ENCODE assay signal across 10 cellular contexts in genomic region chr13:103067751-103068563, GRCh38. TPM values are rescaled to one million over a fixed set of nuclear protein-coding genes. Genes with fewer than 3 reads are reported as not detected.
DNase-seq lines count a peak whose midpoint lies in the region; ATAC-seq lines count a peak whose summit lies in the region.
"Had no signal": no experiment of that assay in that cellular context is flagged by ENCODE, and none has a peak within 500 bp of the region (broad histone marks: within the 10 kb centered on the region; RNA-seq: fewer than 3 reads in every experiment).

No MANE protein-coding gene starts in this region.

- H3K36me3 ChIP-seq in CD8-positive, alpha-beta memory T cell (ENCODE audit: insufficient read depth, low read length), result no peaks in the 10 kb centered on the region

- POLR2A ChIA-PET in CD8-positive, alpha-beta memory T cell (lab: Charles Lee), result no interaction called here
- POLR2A ChIA-PET in activated CD4-positive, alpha-beta memory T cell treated with anti-CD3 and anti-CD28 coated beads, Interleukin-2, amount 10 ng/mL, durations not matched to agents 7 days and 5 days (lab: Charles Lee), result no interaction called here

- H3K27ac ChIP-seq in CD8-positive, alpha-beta memory T cell (ENCODE audit: low read depth, low read length), result no peak overlapping the region

- H3K4me1 ChIP-seq in CD8-positive, alpha-beta memory T cell (ENCODE audit: insufficient read depth, low read length), result no peaks in the 10 kb centered on the region

- no peaks in the 10 kb centered on the region for H3K4me1 Mint-ChIP-seq in activated T-helper 1 cell treated with anti-CD3 and anti-CD28 coated beads, Interleukin-12 subunit alpha, Interleukin-12 subunit beta, Interleukin-2, Interleukin-4 antibody, amounts not matched to agents 30 ng/mL and 10 ng/mL and 1 ng/mL, durations not matched to agents 14 hours and 24 hours and 36 hours (ENCODE audit: low read depth)
- no peaks in the 10 kb centered on the region for H3K4me1 Mint-ChIP-seq in CD8-positive, alpha-beta memory T cell
- H3K4me1 Mint-ChIP-seq in activated CD4-positive, alpha-beta memory T cell treated with anti-CD3 and anti-CD28 coated beads, Interleukin-2, amount 10 ng/mL, durations not matched to agents 7 days and 5 days, result no peaks in the 10 kb centered on the region

- no peaks in the 10 kb centered on the region for H3K27me3 ChIP-seq in CD8-positive, alpha-beta memory T cell (ENCODE audit: insufficient read depth, low read length, poor library complexity, severe bottlenecking)

- intact Hi-C loops in activated T-helper 1 cell treated with anti-CD3 and anti-CD28 coated beads, Interleukin-12 subunit alpha, Interleukin-12 subunit beta, Interleukin-2, Interleukin-4 antibody, amounts not matched to agents 30 ng/mL and 10 ng/mL and 1 ng/mL, durations not matched to agents 14 hours and 24 hours and 36 hours (cut with micrococcal nuclease), result no loop called here

- H3K27ac Mint-ChIP-seq in activated T-helper 1 cell treated with anti-CD3 and anti-CD28 coated beads, Interleukin-12 subunit alpha, Interleukin-12 subunit beta, Interleukin-2, Interleukin-4 antibody, amounts not matched to agents 30 ng/mL and 10 ng/mL and 1 ng/mL, durations not matched to agents 14 hours and 24 hours and 36 hours, result no peak overlapping the region
- no peak overlapping the region for H3K27ac Mint-ChIP-seq in CD8-positive, alpha-beta memory T cell
- H3K27ac Mint-ChIP-seq in activated CD4-positive, alpha-beta memory T cell treated with anti-CD3 and anti-CD28 coated beads, Interleukin-2, amount 10 ng/mL, durations not matched to agents 7 days and 5 days, result no peak overlapping the region
- H3K27ac Mint-ChIP-seq: stimulated activated naive B cell treated with anti-CD40 and anti-IgM and Interleukin-4, amounts not matched to agents 10 μg/mL and 1 μg/mL and 100 μg/mL, for 72 hours had no signal

- H3K9me3 ChIP-seq in CD8-positive, alpha-beta memory T cell (ENCODE audit: low read length), result no peaks in the 10 kb centered on the region

- no peaks in the 10 kb centered on the region for H3K36me3 Mint-ChIP-seq in activated T-helper 1 cell treated with anti-CD3 and anti-CD28 coated beads, Interleukin-12 subunit alpha, Interleukin-12 subunit beta, Interleukin-2, Interleukin-4 antibody, amounts not matched to agents 30 ng/mL and 10 ng/mL and 1 ng/mL, durations not matched to agents 14 hours and 24 hours and 36 hours (ENCODE audit: low read depth)
- no peaks in the 10 kb centered on the region for H3K36me3 Mint-ChIP-seq in CD8-positive, alpha-beta memory T cell
- H3K36me3 Mint-ChIP-seq in activated CD4-positive, alpha-beta memory T cell treated with anti-CD3 and anti-CD28 coated beads, Interleukin-2, amount 10 ng/mL, durations not matched to agents 7 days and 5 days (ENCODE audit: low read depth), result no peaks in the 10 kb centered on the region
- H3K36me3 Mint-ChIP-seq: stimulated activated naive B cell treated with anti-CD40 and anti-IgM and Interleukin-4, amounts not matched to agents 10 μg/mL and 1 μg/mL and 100 μg/mL, for 72 hours had no signal

- no peaks in the 10 kb centered on the region for H3K27me3 Mint-ChIP-seq in activated T-helper 1 cell treated with anti-CD3 and anti-CD28 coated beads, Interleukin-12 subunit alpha, Interleukin-12 subunit beta, Interleukin-2, Interleukin-4 antibody, amounts not matched to agents 30 ng/mL and 10 ng/mL and 1 ng/mL, durations not matched to agents 14 hours and 24 hours and 36 hours (ENCODE audit: insufficient read depth)
- peaks cover 0 to 2% of the 10 kb centered on the region in 2 donors for H3K27me3 Mint-ChIP-seq in CD8-positive, alpha-beta memory T cell
- H3K27me3 Mint-ChIP-seq in activated CD4-positive, alpha-beta memory T cell treated with anti-CD3 and anti-CD28 coated beads, Interleukin-2, amount 10 ng/mL, durations not matched to agents 7 days and 5 days, result no peaks in the 10 kb centered on the region
- H3K27me3 Mint-ChIP-seq: stimulated activated naive B cell treated with anti-CD40 and anti-IgM and Interleukin-4, amounts not matched to agents 10 μg/mL and 1 μg/mL and 100 μg/mL, for 72 hours had no signal

- no peak overlapping the region for H3K4me3 Mint-ChIP-seq in activated T-helper 1 cell treated with anti-CD3 and anti-CD28 coated beads, Interleukin-12 subunit alpha, Interleukin-12 subunit beta, Interleukin-2, Interleukin-4 antibody, amounts not matched to agents 30 ng/mL and 10 ng/mL and 1 ng/mL, durations not matched to agents 14 hours and 24 hours and 36 hours
- no peak overlapping the region for H3K4me3 Mint-ChIP-seq in CD8-positive, alpha-beta memory T cell
- no peak overlapping the region for H3K4me3 Mint-ChIP-seq in activated CD4-positive, alpha-beta memory T cell treated with anti-CD3 and anti-CD28 coated beads, Interleukin-2, amount 10 ng/mL, durations not matched to agents 7 days and 5 days
- H3K4me3 Mint-ChIP-seq: stimulated activated naive B cell treated with anti-CD40 and anti-IgM and Interleukin-4, amounts not matched to agents 10 μg/mL and 1 μg/mL and 100 μg/mL, for 72 hours had no signal

- no peaks in the 10 kb centered on the region for H3K9me3 Mint-ChIP-seq in activated T-helper 1 cell treated with anti-CD3 and anti-CD28 coated beads, Interleukin-12 subunit alpha, Interleukin-12 subunit beta, Interleukin-2, Interleukin-4 antibody, amounts not matched to agents 30 ng/mL and 10 ng/mL and 1 ng/mL, durations not matched to agents 14 hours and 24 hours and 36 hours
- peaks cover 0 to 5% (median 2%) of the 10 kb centered on the region in 5 donors for H3K9me3 Mint-ChIP-seq in CD8-positive, alpha-beta memory T cell
- H3K9me3 Mint-ChIP-seq in activated CD4-positive, alpha-beta memory T cell treated with anti-CD3 and anti-CD28 coated beads, Interleukin-2, amount 10 ng/mL, durations not matched to agents 7 days and 5 days, result no peaks in the 10 kb centered on the region

- peak; percentile 74 for ATAC-seq in GM18502 (IDR thresholded peaks at IDR 0.05; ENCODE audit: poor library complexity, unreplicated experiment)
- ATAC-seq in GM21528 (IDR thresholded peaks at IDR 0.05; ENCODE audit: low FRiP score, unreplicated experiment), result peak; percentile 65

- CTCF ChIA-PET in CD8-positive, alpha-beta memory T cell (lab: Charles Lee), result no interaction called here
- CTCF ChIA-PET in activated CD4-positive, alpha-beta memory T cell treated with anti-CD3 and anti-CD28 coated beads, Interleukin-2, amount 10 ng/mL, durations not matched to agents 7 days and 5 days (lab: Charles Lee), result no interaction called here

- H3K4me3 ChIP-seq in CD8-positive, alpha-beta memory T cell (ENCODE audit: low read length), result no peak overlapping the region

- DNase-seq in HT-29 (ENCODE audit: low spot score), result peak; percentile 45
- peak; percentile 58 for DNase-seq in iPS-NIHi11 (ENCODE audit: low spot score)
- no peak for DNase-seq in activated T-helper 1 cell treated with anti-CD3 and anti-CD28 coated beads, Interleukin-12 subunit alpha, Interleukin-12 subunit beta, Interleukin-2, Interleukin-4 antibody, amounts not matched to agents 30 ng/mL and 10 ng/mL and 1 ng/mL, durations not matched to agents 14 hours and 24 hours and 36 hours (ENCODE audit: low spot score)
- DNase-seq in activated CD4-positive, CD25-positive, alpha-beta regulatory T cell (lab: John Stamatoyannopoulos, UW), result no peak
- no peak for DNase-seq in CD8-positive, alpha-beta memory T cell
- no peak for DNase-seq in activated CD4-positive, alpha-beta memory T cell treated with anti-CD3 and anti-CD28 coated beads, Interleukin-2, amount 10 ng/mL, durations not matched to agents 7 days and 5 days
- DNase-seq: activated CD4-positive, alpha-beta T cell treated with anti-CD3 and anti-CD28 coated beads for 48 hours; stimulated activated naive B cell treated with anti-CD40 and anti-IgM and Interleukin-4, amounts not matched to agents 10 μg/mL and 1 μg/mL and 100 μg/mL, for 72 hours had no signal

RNA-seq across cellular contexts. Expression of gene SLC10A2, which starts 1.7 kb away (rescaled TPM):
- not detected in 2 replicates for total RNA-seq in HT-29 (2014; rRNA removed; shearing (Covaris generic))
- not detected in 2 replicates for total RNA-seq in activated T-helper 1 cell treated with anti-CD3 and anti-CD28 coated beads, Interleukin-12 subunit alpha, Interleukin-12 subunit beta, Interleukin-2, Interleukin-4 antibody, amounts not matched to agents 30 ng/mL and 10 ng/mL and 1 ng/mL, durations not matched to agents 14 hours and 24 hours and 36 hours
- total RNA-seq in CD8-positive, alpha-beta memory T cell, result not detected
- not detected for polyA plus RNA-seq in CD8-positive, alpha-beta memory T cell
- total RNA-seq in activated CD4-positive, alpha-beta memory T cell treated with anti-CD3 and anti-CD28 coated beads, Interleukin-2, amount 10 ng/mL, durations not matched to agents 7 days and 5 days, result not detected

Comparison
In these comparisons a context has a peak if more than half of its experiments do, and no peak if none do; other contexts are left out.
1. DNase-seq: peak in HT-29 (single experiment) and iPS-NIHi11 (single experiment); none in activated T-helper 1 cell treated with anti-CD3 and anti-CD28 coated beads, Interleukin-12 subunit alpha, Interleukin-12 subunit beta, Interleukin-2, Interleukin-4 antibody, amounts not matched to agents 30 ng/mL and 10 ng/mL and 1 ng/mL, durations not matched to agents 14 hours and 24 hours and 36 hours (single experiment), activated CD4-positive, CD25-positive, alpha-beta regulatory T cell (0 of 4), CD8-positive, alpha-beta memory T cell (0 of 5) and activated CD4-positive, alpha-beta memory T cell treated with anti-CD3 and anti-CD28 coated beads, Interleukin-2, amount 10 ng/mL, durations not matched to agents 7 days and 5 days (single experiment).